In the genomic region with DNA sequence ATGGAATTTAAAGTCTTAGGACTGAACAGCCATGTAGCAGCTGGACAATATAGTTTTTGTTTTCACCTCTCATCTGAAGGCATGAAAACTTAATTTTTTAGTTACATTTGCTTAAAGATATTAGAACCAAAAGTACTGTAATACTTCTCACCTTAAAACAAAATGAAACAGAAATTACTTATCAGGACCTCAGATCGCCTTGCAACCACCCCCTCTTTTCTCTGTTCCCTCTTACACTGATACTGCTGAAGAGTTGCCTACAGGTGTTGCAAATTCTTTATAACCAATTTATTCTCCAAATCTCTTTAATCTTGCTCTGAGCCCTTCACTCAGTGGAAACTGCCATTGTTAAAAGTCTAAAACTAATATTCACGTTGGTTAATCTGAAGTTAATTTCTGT, we compare ENCODE assay signal across 15 cellular contexts.
A peak's percentile ranks its signal among the peaks of the same experiment; 100 is the strongest.
DNase-seq lines count a peak whose midpoint lies in the region; ATAC-seq and TF ChIP-seq lines count a peak whose summit lies in the region.
"Had no signal": no experiment of that assay in that cellular context is flagged by ENCODE, and none has a peak within 500 bp of the region (broad histone marks: within the 10 kb centered on the region; RNA-seq: fewer than 3 reads in every experiment).

No MANE protein-coding gene starts in this region.

- DNase-seq in cardiac septum (ENCODE audit: low spot score) (no peak), GF-D8 (lab: John Stamatoyannopoulos, UW) (no peak), NCI-H146 treated with DMSO at 0.1 percent for 48 hours (lab: John Stamatoyannopoulos, UW; ENCODE audit: unreplicated experiment) (no peak), spleen (no peak)
- DNase-seq: activated CD8-positive, alpha-beta memory T cell treated with anti-CD3 and anti-CD28 coated beads for 24 hours; AML-193; EL; HCEC 1CT; NCI-H2227 treated with DMSO at 0.1 percent for 48 hours; stimulated activated CD4-positive, alpha-beta T cell treated with anti-CD3 and anti-CD28 coated beads, Interleukin-1b, Interleukin-23, amount 100 ng/mL, for 48 hours; stimulated activated naive CD4-positive, alpha-beta T cell treated with Interleukin-2 at 50 U/mL for 16 hours had no signal

- H3K27me3 ChIP-seq in spleen (replicated peaks in 1 of 7), result no peaks in the 10 kb centered on the region

- TF ChIP-seq CTCF in spleen (IDR thresholded peaks at IDR 0.05 in 8 of 11, conservative IDR thresholded peaks at IDR 0.05 in 3 of 11), result no peak

- intact Hi-C loops in cardiac septum (cut with DNase I), result no loop called here
- intact Hi-C loops in spleen (cut with DNase I; ENCODE audit: low total_unique reads), result no loop called here

- 72 to 88% (median 82%) methylated on average over 2 of the region's 2 CpGs for WGBS in spleen, 5 donors

- H3K36me3 ChIP-seq in spleen, result no peaks in the 10 kb centered on the region

- H3K27ac ChIP-seq in spleen, result no peak overlapping the region

- no peaks in the 10 kb centered on the region for H3K4me1 ChIP-seq in spleen

- H3K4me3 ChIP-seq in spleen, result no peak overlapping the region

- no peak for TF ChIP-seq POLR2A in spleen (IDR thresholded peaks at IDR 0.05)

- H3K9me3 ChIP-seq in spleen, result peaks cover 0 to 10% (median 1%) of the 10 kb centered on the region in 8 donors

- peak; percentile 99 for ATAC-seq in GM18508 (IDR thresholded peaks at IDR 0.05; ENCODE audit: insufficient read depth, unreplicated experiment)
- peak; percentile 99 for ATAC-seq in GM19467 (IDR thresholded peaks at IDR 0.05; ENCODE audit: unreplicated experiment)
- peak; percentile 98 for ATAC-seq in HG02840 (IDR thresholded peaks at IDR 0.05; ENCODE audit: low FRiP score, unreplicated experiment)
- ATAC-seq in HG03432 (IDR thresholded peaks at IDR 0.05; ENCODE audit: unreplicated experiment), result peak; percentile 100
